Comparison of ENCODE assay signal across 14 cellular contexts in the genomic region with DNA sequence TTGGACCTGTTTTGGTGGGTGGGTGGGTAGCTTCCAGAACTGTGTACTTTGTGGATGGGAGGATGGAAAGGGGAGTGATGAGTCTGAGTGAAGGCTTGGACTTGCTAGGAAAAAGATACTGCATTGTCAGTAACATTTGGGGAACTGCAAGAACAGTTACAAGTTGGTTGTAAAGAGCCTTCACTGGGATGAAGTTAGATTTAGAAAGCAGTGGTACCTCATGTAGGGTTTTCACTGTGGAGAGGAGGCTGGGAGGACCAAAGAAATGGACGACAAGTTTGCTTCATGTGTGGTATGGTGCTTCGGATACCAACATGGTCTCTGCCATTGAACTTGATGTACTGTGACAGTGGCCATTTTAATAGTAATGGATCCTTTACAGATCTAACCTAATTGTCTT.
"Had no signal": no experiment of that assay in that cellular context is flagged by ENCODE, and none has a peak within 500 bp of the region (broad histone marks: within the 10 kb centered on the region; RNA-seq: fewer than 3 reads in every experiment).

No MANE protein-coding gene starts in this region.

- H3K9me3 Mint-ChIP-seq: activated CD4-positive, alpha-beta T cell treated with anti-CD3 and anti-CD28 coated beads, Interleukin-2, amount 10 ng/mL, durations not matched to agents 7 days and 5 days; activated naive CD4-positive, alpha-beta T cell treated with anti-CD3 and anti-CD28 coated beads, Interleukin-2, amount 50 U/mL, for 72 hours; effector memory CD8-positive, alpha-beta T cell; mesothelial cell of epicardium; neural progenitor cell; T-helper 2 cell treated with Interferon-gamma antibody and Interleukin-4, amounts not matched to agents 5 μg/mL and 100 μg/mL, for 36 hours had no signal

- H3K4me3 Mint-ChIP-seq: activated CD4-positive, alpha-beta T cell treated with anti-CD3 and anti-CD28 coated beads, Interleukin-2, amount 10 ng/mL, durations not matched to agents 7 days and 5 days; effector memory CD8-positive, alpha-beta T cell; mesothelial cell of epicardium; neural progenitor cell; T-helper 2 cell treated with Interferon-gamma antibody and Interleukin-4, amounts not matched to agents 5 μg/mL and 100 μg/mL, for 36 hours had no signal

- H3K9me3 ChIP-seq: heart left ventricle, thoracic aorta had no signal

- H3K27ac Mint-ChIP-seq: activated CD4-positive, alpha-beta T cell treated with anti-CD3 and anti-CD28 coated beads, Interleukin-2, amount 10 ng/mL, durations not matched to agents 7 days and 5 days; T-helper 2 cell treated with Interferon-gamma antibody and Interleukin-4, amounts not matched to agents 5 μg/mL and 100 μg/mL, for 36 hours had no signal

- DNase-seq: activated CD4-positive, alpha-beta T cell treated with anti-CD3 and anti-CD28 coated beads, Interleukin-2, amount 10 ng/mL, durations not matched to agents 7 days and 5 days; activated CD4-positive, CD25-positive, alpha-beta regulatory T cell; activated T-cell treated with anti-CD3 and anti-CD28 coated beads for 4 hours; brain microvascular endothelial cell; dermis blood vessel endothelial cell; effector memory CD8-positive, alpha-beta T cell; heart left ventricle had no signal

- H3K27me3 Mint-ChIP-seq: activated CD4-positive, alpha-beta T cell treated with anti-CD3 and anti-CD28 coated beads, Interleukin-2, amount 10 ng/mL, durations not matched to agents 7 days and 5 days; effector memory CD8-positive, alpha-beta T cell had no signal

- H3K27me3 ChIP-seq: brain microvascular endothelial cell, heart left ventricle, neural progenitor cell had no signal

- ATAC-seq: activated naive CD4-positive, alpha-beta T cell treated with anti-CD3 and anti-CD28 coated beads, Interleukin-2, amount 50 U/mL, for 72 hours; effector memory CD8-positive, alpha-beta T cell; sciatic nerve had no signal

- H3K4me1 Mint-ChIP-seq: activated CD4-positive, alpha-beta T cell treated with anti-CD3 and anti-CD28 coated beads, Interleukin-2, amount 10 ng/mL, durations not matched to agents 7 days and 5 days; mesothelial cell of epicardium; neural progenitor cell had no signal

- H3K27ac ChIP-seq: brain microvascular endothelial cell, epithelial cell of prostate, heart left ventricle, neural progenitor cell, thoracic aorta had no signal
